Comparison of ENCODE assay signal across 19 cellular contexts in the genomic region with DNA sequence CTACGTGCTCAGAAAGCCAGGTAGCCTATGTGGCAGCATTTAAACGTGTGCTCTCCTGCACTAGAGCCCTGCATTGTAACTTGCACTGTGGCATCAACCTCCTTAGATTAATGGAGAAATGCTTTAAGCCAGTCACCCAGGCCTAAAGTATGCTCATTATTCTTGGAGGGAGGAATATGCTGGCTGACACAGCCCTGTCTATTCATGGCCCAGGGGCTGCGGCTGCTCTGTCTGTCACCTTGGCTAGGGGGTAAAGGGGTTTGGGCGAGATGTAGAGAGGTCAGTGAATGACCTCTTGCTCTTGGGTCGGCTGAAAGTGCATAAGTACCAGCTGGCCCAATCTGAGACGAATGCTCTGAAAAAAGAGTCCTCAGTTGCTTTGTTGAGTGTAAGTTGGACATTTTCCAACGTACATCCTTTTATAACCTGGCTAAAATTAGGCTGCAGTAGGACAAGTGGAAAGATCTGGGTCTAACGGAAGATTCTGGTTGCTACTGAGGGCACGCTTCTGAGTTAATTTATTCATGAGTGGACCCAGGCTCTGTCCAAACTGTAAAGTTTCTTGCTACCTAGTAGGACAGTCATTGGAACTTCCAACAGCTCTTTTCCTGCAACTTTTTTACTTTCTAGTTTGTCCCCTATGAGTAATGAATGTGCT.
"Had no signal": no experiment of that assay in that cellular context is flagged by ENCODE, and none has a peak within 500 bp of the region (broad histone marks: within the 10 kb centered on the region; RNA-seq: fewer than 3 reads in every experiment).

No MANE protein-coding gene starts in this region.

- ATAC-seq: activated CD8-positive, alpha-beta T cell treated with anti-CD3 and anti-CD28 coated beads, Interleukin-2, amount 10 ng/mL, durations not matched to agents 7 days and 5 days; body of pancreas; WTC11 had no signal

- H3K9me3 ChIP-seq: body of pancreas, Peyer's patch had no signal

- H3K27ac ChIP-seq: body of pancreas, KMS-11, Peyer's patch, RWPE1 had no signal

- H3K4me1 ChIP-seq: body of pancreas, Peyer's patch had no signal

- DNase-seq: activated CD4-positive, alpha-beta T cell treated with anti-CD3 and anti-CD28 coated beads for 48 hours; activated CD4-positive, alpha-beta T cell treated with anti-CD3 and anti-CD28 coated beads, Interleukin-2, amount 50 U/mL, for 4 hours; activated CD4-positive, CD25-positive, alpha-beta regulatory T cell treated with anti-CD3 and anti-CD28 coated beads, Interleukin-2, amount 50 U/mL, for 72 hours; activated CD8-positive, alpha-beta memory T cell treated with anti-CD3 and anti-CD28 coated beads, Interleukin-2, amount 50 U/mL, for 48 hours; activated CD8-positive, alpha-beta T cell treated with anti-CD3 and anti-CD28 coated beads, Interleukin-2, amount 10 ng/mL, durations not matched to agents 7 days and 5 days; activated naive CD4-positive, alpha-beta T cell; activated T-cell treated with anti-CD3 and anti-CD28 coated beads, Interleukin-2, amount 50 U/mL, for 1 hour; aorta; body of pancreas; NCI-H1105; NCI-H187 treated with DMSO at 0.1 percent for 48 hours; NCI-H2081 treated with DMSO at 0.1 percent for 48 hours; NCI-H510A; NCI-H82; Peyer's patch; SHP77 treated with DMSO at 0.1 percent for 48 hours had no signal

- H3K27me3 ChIP-seq: body of pancreas, Peyer's patch had no signal

- H3K4me3 ChIP-seq: body of pancreas, Peyer's patch had no signal

- H3K36me3 ChIP-seq: Peyer's patch had no signal
